Comparison of ENCODE assay signal across 31 cellular contexts in genomic region chr2:3758906-3759305, GRCh38. TPM values are rescaled to one million over a fixed set of nuclear protein-coding genes. Genes with fewer than 3 reads are reported as not detected.
A peak's percentile ranks its signal among the peaks of the same experiment; 100 is the strongest.
DNase-seq lines count a peak whose midpoint lies in the region; ATAC-seq, FAIRE-seq and TF ChIP-seq lines count a peak whose summit lies in the region.
"Had no signal": no experiment of that assay in that cellular context is flagged by ENCODE, and none has a peak within 500 bp of the region (broad histone marks: within the 10 kb centered on the region; RNA-seq: fewer than 3 reads in every experiment).

No MANE protein-coding gene starts in this region.

- no peak overlapping the region for H3K14ac ChIP-seq in trophoblast cell (ENCODE audit: low read length)

- peak overlapping the region; percentile 87 for H3K23ac ChIP-seq in trophoblast cell (ENCODE audit: low read length)

- H2AFZ ChIP-seq in astrocyte (ENCODE audit: low read depth, low read length) (no peak overlapping the region), trophoblast cell (ENCODE audit: insufficient read depth, low read length, poor library complexity) (no peak overlapping the region)

- H3K79me2 ChIP-seq in astrocyte (ENCODE audit: insufficient read depth, low read length) = no peaks in the 10 kb centered on the region
- no peaks in the 10 kb centered on the region for H3K79me2 ChIP-seq in trophoblast cell (ENCODE audit: control insufficient read depth, insufficient read depth, low read length, poor library complexity)

- no peak overlapping the region for H4K91ac ChIP-seq in trophoblast cell (ENCODE audit: low read depth, low read length)

- H3K4me1 ChIP-seq in astrocyte (ENCODE audit: insufficient read depth, low read length) (peaks cover 11% of the 10 kb centered on the region), trophoblast cell (ENCODE audit: control insufficient read depth in 1 of 2, insufficient read depth in 2 of 2, low read length in 2 of 2) (no peaks in the 10 kb centered on the region), thyroid gland (peaks cover 4 to 7% of the 10 kb centered on the region in 2 donors), foreskin keratinocyte (no peaks in the 10 kb centered on the region)
- H3K4me1 ChIP-seq: BE2C, BLaER1 had no signal

- peaks cover 14% of the 10 kb centered on the region for H3K27me3 Mint-ChIP-seq in astrocyte (ENCODE audit: low read depth, unreplicated experiment)

- no peak for ATAC-seq in HG02852 (IDR thresholded peaks at IDR 0.05; ENCODE audit: unreplicated experiment)
- no peak for ATAC-seq in foreskin keratinocyte
- ATAC-seq: GM12878 had no signal

- no peak overlapping the region for H4K12ac ChIP-seq in trophoblast cell (ENCODE audit: low read depth, low read length)

- no peak overlapping the region for H3K27ac Mint-ChIP-seq in astrocyte (ENCODE audit: unreplicated experiment)
- H3K27ac Mint-ChIP-seq: CD14-positive monocyte; CD4-positive, alpha-beta memory T cell; CD4-positive, CD25-positive, alpha-beta regulatory T cell; CD8-positive, alpha-beta memory T cell had no signal

- DNase-seq in astrocyte (ENCODE audit: low read depth) (no peak), islet precursor cell (peak; percentile 23), trophoblast cell (no peak), urothelium cell line (ENCODE audit: low spot score) (peak; percentile 24), thyroid gland (no peak), foreskin keratinocyte (no peak), HTR-8/SVneo (ENCODE audit: insufficient read length, low spot score) (no peak)
- DNase-seq: 8988T; ACHN; BE2C; C1 segment of cervical spinal cord; CD4-positive, alpha-beta memory T cell; CD4-positive, CD25-positive, alpha-beta regulatory T cell; CD8-positive, alpha-beta memory T cell; COR-L47; DMS 273 treated with DMSO at 0.1 percent for 48 hours; DMS153; DMS53; DMS79; DND-41; GDM1 had no signal

- TF ChIP-seq CTCF in astrocyte (IDR thresholded peaks at IDR 0.05; ENCODE audit: insufficient read depth, low read depth, low read length) (no peak), thyroid gland (IDR thresholded peaks at IDR 0.05) (no peak), foreskin keratinocyte (conservative IDR thresholded peaks at IDR 0.05) (no peak)

- H3K27ac ChIP-seq in astrocyte (ENCODE audit: low read depth, low read length) = no peak overlapping the region
- H3K27ac ChIP-seq in trophoblast cell (ENCODE audit: low read depth, low read length) = no peak overlapping the region
- no peak overlapping the region for H3K27ac ChIP-seq in thyroid gland
- H3K27ac ChIP-seq in foreskin keratinocyte = no peak overlapping the region
- H3K27ac ChIP-seq: BLaER1 had no signal

- intact Hi-C loops in thyroid gland (cut with DNase I) = no loop called here

- H2BK120ac ChIP-seq in trophoblast cell (ENCODE audit: insufficient read depth, low read length, poor library complexity) = no peak overlapping the region

- H3K4me2 ChIP-seq in astrocyte (ENCODE audit: low read length) (peak overlapping the region; percentile 57), trophoblast cell (ENCODE audit: low read length) (no peak overlapping the region)
- H3K4me2 ChIP-seq: BLaER1 had no signal

- H2BK5ac ChIP-seq in trophoblast cell (ENCODE audit: low read depth, low read length, poor library complexity) = no peak overlapping the region

- no CpG with 5 or more reads among the region's 7 CpGs for WGBS in trophoblast cell (ENCODE audit: extremely low coverage, insufficient coverage, insufficient read length)
- WGBS in thyroid gland, 2 donors = 58 to 73% methylated on average over 5 to 7 of the region's 7 CpGs

- no peaks in the 10 kb centered on the region for H3K27me3 ChIP-seq in astrocyte (ENCODE audit: insufficient read depth, low read length)
- H3K27me3 ChIP-seq in trophoblast cell (ENCODE audit: insufficient read depth, low read length) = no peaks in the 10 kb centered on the region
- no peaks in the 10 kb centered on the region for H3K27me3 ChIP-seq in thyroid gland
- no peaks in the 10 kb centered on the region for H3K27me3 ChIP-seq in foreskin keratinocyte
- H3K27me3 ChIP-seq: BLaER1 had no signal

- no peak overlapping the region for H4K8ac ChIP-seq in trophoblast cell (ENCODE audit: low read depth, low read length)

- no peaks in the 10 kb centered on the region for H3K36me3 Mint-ChIP-seq in astrocyte (ENCODE audit: low read depth, unreplicated experiment)
- H3K36me3 Mint-ChIP-seq: CD14-positive monocyte; CD4-positive, alpha-beta memory T cell; CD4-positive, CD25-positive, alpha-beta regulatory T cell; CD8-positive, alpha-beta memory T cell had no signal

- H3K9me3 Mint-ChIP-seq in astrocyte (ENCODE audit: unreplicated experiment) = peaks cover 8% of the 10 kb centered on the region

- H3K4ac ChIP-seq in trophoblast cell (ENCODE audit: low read depth, low read length) = no peak overlapping the region

- no peak for TF ChIP-seq POLR2A in thyroid gland (IDR thresholded peaks at IDR 0.05)

- H3K4me3 ChIP-seq in astrocyte (ENCODE audit: insufficient read depth, low read depth, low read length) = no peak overlapping the region
- no peak overlapping the region for H3K4me3 ChIP-seq in trophoblast cell (ENCODE audit: low read depth, low read length)
- no peak overlapping the region for H3K4me3 ChIP-seq in thyroid gland (replicated peaks in 1 of 3)
- H3K4me3 ChIP-seq: BLaER1, GM12878 had no signal

- no peaks in the 10 kb centered on the region for H4K20me1 ChIP-seq in astrocyte (ENCODE audit: insufficient read depth, low read length)
- H4K20me1 ChIP-seq: BLaER1 had no signal

- H3K79me1 ChIP-seq in trophoblast cell (ENCODE audit: low read length) = no peaks in the 10 kb centered on the region

- no peak overlapping the region for H3K4me3 Mint-ChIP-seq in astrocyte (ENCODE audit: unreplicated experiment)
- H3K4me3 Mint-ChIP-seq: CD14-positive monocyte; CD4-positive, alpha-beta memory T cell; CD4-positive, CD25-positive, alpha-beta regulatory T cell; CD8-positive, alpha-beta memory T cell had no signal

- H3K9me3 ChIP-seq in astrocyte (ENCODE audit: insufficient read depth, low read depth, low read length) (no peaks in the 10 kb centered on the region), trophoblast cell (ENCODE audit: insufficient read depth, low read depth, low read length) (no peaks in the 10 kb centered on the region), thyroid gland (no peaks in the 10 kb centered on the region)
- H3K9me3 ChIP-seq: BE2C, BLaER1 had no signal

- no peaks in the 10 kb centered on the region for H3K36me3 ChIP-seq in astrocyte (ENCODE audit: insufficient read depth, low read length)
- no peaks in the 10 kb centered on the region for H3K36me3 ChIP-seq in trophoblast cell (ENCODE audit: control insufficient read depth in 1 of 2, insufficient read depth in 2 of 2, low read length in 2 of 2)
- H3K36me3 ChIP-seq in thyroid gland = no peaks in the 10 kb centered on the region
- H3K36me3 ChIP-seq: BE2C, BLaER1 had no signal

- H3K18ac ChIP-seq in trophoblast cell (ENCODE audit: low read length) = no peak overlapping the region

- no peaks in the 10 kb centered on the region for H3K4me1 Mint-ChIP-seq in astrocyte (ENCODE audit: low read depth, unreplicated experiment)
- H3K4me1 Mint-ChIP-seq: CD14-positive monocyte; CD4-positive, alpha-beta memory T cell; CD4-positive, CD25-positive, alpha-beta regulatory T cell; CD8-positive, alpha-beta memory T cell had no signal

- no peak overlapping the region for H2AK5ac ChIP-seq in trophoblast cell (ENCODE audit: low read length)

- no peak overlapping the region for H2BK12ac ChIP-seq in trophoblast cell (ENCODE audit: low read length)

- no peak for FAIRE-seq in astrocyte (lab: Jason Lieb, UNC)
- no peak for FAIRE-seq in urothelium cell line (lab: Jason Lieb, UNC)
- FAIRE-seq in HTR-8/SVneo (lab: Jason Lieb, UNC) = no peak
- FAIRE-seq: A204.1, GM12878, GM12892, GM19239 had no signal

- H3K9ac ChIP-seq in astrocyte (ENCODE audit: low read length) (no peak overlapping the region), trophoblast cell (ENCODE audit: low read length) (peak overlapping the region; percentile 5)
- H3K9ac ChIP-seq: BLaER1 had no signal

RNA-seq across cellular contexts. Expression of gene DCDC2C, which starts 55.5 kb away (rescaled TPM):
- total RNA-seq in astrocyte (not detected in 2 replicates), thyroid gland (1 to 10 TPM in 1 of 4 donors, under 1 TPM in 3; 0.40 to 1.5 (median 0.68) TPM), foreskin keratinocyte (not detected in 2 replicates)
- not detected in 2 replicates for polyA plus RNA-seq in trophoblast cell (2013)
- not detected in 2 replicates for polyA plus RNA-seq in foreskin keratinocyte
- total RNA-seq: CD4-positive, alpha-beta memory T cell; CD4-positive, CD25-positive, alpha-beta regulatory T cell; CD8-positive, alpha-beta memory T cell; Daoy; G401; GM12878 had no signal
- polyA plus RNA-seq: AG04450; CD14-positive monocyte; CD4-positive, alpha-beta memory T cell; CD4-positive, CD25-positive, alpha-beta regulatory T cell; CD8-positive, alpha-beta memory T cell; GM12878 had no signal

Comparison
In these comparisons a context has a peak if more than half of its experiments do, and no peak if none do; other contexts are left out.
1. DNase-seq: peak in islet precursor cell (single experiment) and urothelium cell line (single experiment); none in astrocyte (single experiment), trophoblast cell (0 of 2), thyroid gland (0 of 2), foreskin keratinocyte (0 of 2) and HTR-8/SVneo (single experiment).